ENCODE assay signal across 8 cellular contexts in the genomic region with DNA sequence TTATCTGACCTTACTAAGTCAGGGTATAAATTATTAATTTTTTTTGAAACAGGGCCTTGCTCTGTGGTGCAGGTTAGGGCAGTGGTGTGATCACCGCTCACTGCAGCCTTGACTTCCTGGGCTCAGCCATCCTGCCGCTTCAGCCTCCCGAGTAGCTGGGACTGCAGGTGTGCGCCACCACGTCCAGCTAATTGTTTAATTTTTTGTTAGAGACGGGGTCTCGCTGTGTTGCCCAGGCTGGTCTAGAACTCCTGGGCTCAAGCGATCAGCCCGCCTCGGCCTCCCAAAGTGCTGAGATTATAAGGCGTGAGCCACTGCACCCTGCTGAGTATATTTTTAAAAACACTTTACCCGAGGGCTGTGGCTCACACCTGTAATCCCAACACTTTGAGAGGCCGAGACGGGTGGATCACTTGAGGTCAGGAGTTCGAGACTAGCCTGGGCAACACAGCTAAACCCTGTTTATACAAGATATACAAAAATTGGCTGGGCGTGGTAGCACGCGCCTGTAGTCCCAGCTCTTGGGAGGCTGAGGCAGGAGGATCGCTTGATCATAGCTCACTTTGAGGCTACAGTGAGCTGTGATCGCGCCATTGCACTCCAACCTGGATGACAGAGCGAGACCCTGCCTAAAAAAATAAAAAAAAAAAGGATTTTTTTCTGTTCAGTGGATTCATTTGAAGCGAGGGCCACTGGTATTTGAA. TPM values are rescaled to one million over a fixed set of nuclear protein-coding genes. Genes with fewer than 3 reads are reported as not detected.
A peak's percentile ranks its signal among the peaks of the same experiment; 100 is the strongest.
DNase-seq lines count a peak whose midpoint lies in the region; ATAC-seq and TF ChIP-seq lines count a peak whose summit lies in the region.

No MANE protein-coding gene starts in this region.

- peaks cover 31% of the 10 kb centered on the region for H3K36me3 Mint-ChIP-seq in MCF 10A (ENCODE audit: insufficient read depth, unreplicated experiment)
- H3K36me3 Mint-ChIP-seq in naive B cell: no peaks in the 10 kb centered on the region

- H3K4me1 ChIP-seq in right atrium auricular region: peaks cover 0 to 6% of the 10 kb centered on the region in 2 donors

- intact Hi-C loops in cardiac septum (cut with DNase I) (no loop called here), MCF 10A (cut with micrococcal nuclease) (loop anchor here (1.0 kb wide), 1 partner anchor 36 kb away; the partner anchor contains the start of gene RBM3)

- H3K27ac Mint-ChIP-seq in MCF 10A (ENCODE audit: low read depth, unreplicated experiment) (peak overlapping the region; percentile 87), naive B cell (peak overlapping the region; percentile 89 to 99 (median 97))

- H3K9me3 Mint-ChIP-seq in MCF 10A (ENCODE audit: unreplicated experiment) (peaks cover 23% of the 10 kb centered on the region), naive B cell (peaks cover 0 to 5% (median 0%) of the 10 kb centered on the region in 7 donors)

- H3K4me3 ChIP-seq in right atrium auricular region: peak overlapping the region; percentile 9 to 62

- CTCF ChIA-PET in MCF 10A (lab: Yijun Ruan, JAX): interaction anchor here (0.6 to 1.1 kb wide), 3 partner anchors 24 to 455 kb away, joined by 3 read pairs; no protein-coding TSS in a partner anchor

- peaks cover 11% of the 10 kb centered on the region for H3K4me1 Mint-ChIP-seq in MCF 10A (ENCODE audit: insufficient read depth, unreplicated experiment)
- H3K4me1 Mint-ChIP-seq in naive B cell: peaks cover 9 to 16% (median 14%) of the 10 kb centered on the region in 3 donors

- H3K27ac ChIP-seq in right atrium auricular region: peak overlapping the region; percentile 92 to 93

- no peaks in the 10 kb centered on the region for H3K9me3 ChIP-seq in right atrium auricular region

- H3K27me3 ChIP-seq in right atrium auricular region: no peaks in the 10 kb centered on the region

- no peak for TF ChIP-seq CTCF in right atrium auricular region (IDR thresholded peaks at IDR 0.05)
- no peak for TF ChIP-seq CTCF in MCF 10A (IDR thresholded peaks at IDR 0.05; ENCODE audit: unreplicated experiment)

- POLR2A ChIA-PET in MCF 10A (lab: Yijun Ruan, JAX): interaction anchor here (0.6 to 2.6 kb wide), 14 partner anchors 8 to 354 kb away, joined by 3 to 17 read pairs (median 4); partner anchors contain the start of genes EBP, FTSJ1 and RBM3

- no peak for DNase-seq in right atrium auricular region (ENCODE audit: low spot score)
- DNase-seq in cardiac septum (ENCODE audit: low spot score): no peak
- no peak for DNase-seq in MCF 10A (ENCODE audit: unreplicated experiment)
- no peak for DNase-seq in naive B cell
- no peak for DNase-seq in RKO (ENCODE audit: low spot score)
- DNase-seq in NCI-H446 (lab: John Stamatoyannopoulos, UW): no peak

- H3K27me3 Mint-ChIP-seq in MCF 10A (ENCODE audit: insufficient read depth, unreplicated experiment) (no peaks in the 10 kb centered on the region), naive B cell (no peaks in the 10 kb centered on the region)

- BruUV-seq in MCF 10A (replicated peaks; lab: Mats Ljungman, UMichigan): no TSS peak

- H3K4me3 Mint-ChIP-seq in MCF 10A (ENCODE audit: unreplicated experiment) (peak overlapping the region; percentile 83), naive B cell (peak overlapping the region; percentile 80 to 97 (median 91))

- H3K36me3 ChIP-seq in right atrium auricular region: no peaks in the 10 kb centered on the region

- ATAC-seq in naive B cell (ENCODE audit: low read depth in 2 of 2): no peak
- ATAC-seq in HG03378 (IDR thresholded peaks at IDR 0.05; ENCODE audit: unreplicated experiment): no peak
- no peak for ATAC-seq in esophagus mucosa

RNA-seq across cellular contexts. Expression of gene TBC1D25, which starts 0.7 kb away (rescaled TPM):
- total RNA-seq in right atrium auricular region (10 to 100 TPM; 11.0 to 17.5 TPM), cardiac septum (16.5 TPM), MCF 10A (2022) (14.4 and 18.2 TPM in 2 replicates), esophagus mucosa (10.4 TPM)
- 10 to 100 TPM; 14.5 to 24.4 (median 21.2) TPM for polyA plus RNA-seq in naive B cell (ENCODE audit: low read depth in 6 of 6)

RNA-seq across cellular contexts. Expression of gene EBP, which starts 17.2 kb away (rescaled TPM):
- total RNA-seq in right atrium auricular region (10 to 100 TPM; 49.3 to 73.7 TPM), cardiac septum (38.6 TPM), MCF 10A (2022) (66.9 and 102 TPM in 2 replicates), esophagus mucosa (221 TPM)
- 10 to 100 TPM; 54.3 to 83.5 (median 64.1) TPM for polyA plus RNA-seq in naive B cell (ENCODE audit: low read depth in 6 of 6)

RNA-seq across cellular contexts. Expression of gene PORCN, which starts 30.0 kb away (rescaled TPM):
- total RNA-seq in right atrium auricular region (10 to 100 TPM; 23.0 to 43.0 TPM), cardiac septum (12.9 TPM), MCF 10A (2022) (29.2 and 39.0 TPM in 2 replicates), esophagus mucosa (10.3 TPM)
- polyA plus RNA-seq in naive B cell (ENCODE audit: low read depth in 6 of 6): 10 to 100 TPM in 3 of 6 donors, 1 to 10 TPM in 3; 1.5 to 12.2 (median 9.0) TPM

RNA-seq across cellular contexts. Expression of gene RBM3, which starts 35.5 kb away (rescaled TPM):
- total RNA-seq in right atrium auricular region: 10 to 100 TPM; 62.1 to 90.4 TPM
- total RNA-seq in cardiac septum: 96.9 TPM
- 318 and 354 TPM in 2 replicates for total RNA-seq in MCF 10A (2022)
- 100 to 1,000 TPM; 231 to 340 (median 264) TPM for polyA plus RNA-seq in naive B cell (ENCODE audit: low read depth in 6 of 6)
- total RNA-seq in esophagus mucosa: 273 TPM

RNA-seq across cellular contexts. Expression of gene WDR13, which starts 58.5 kb away (rescaled TPM):
- total RNA-seq in right atrium auricular region: 100 to 1,000 TPM; 208 to 214 TPM
- 170 TPM for total RNA-seq in cardiac septum
- total RNA-seq in MCF 10A (2022): 134 and 138 TPM in 2 replicates
- 10 to 100 TPM; 54.4 to 85.0 (median 61.3) TPM for polyA plus RNA-seq in naive B cell (ENCODE audit: low read depth in 6 of 6)
- 70.2 TPM for total RNA-seq in esophagus mucosa
